19 cellular contexts compared by ENCODE assay signal in the genomic region with DNA sequence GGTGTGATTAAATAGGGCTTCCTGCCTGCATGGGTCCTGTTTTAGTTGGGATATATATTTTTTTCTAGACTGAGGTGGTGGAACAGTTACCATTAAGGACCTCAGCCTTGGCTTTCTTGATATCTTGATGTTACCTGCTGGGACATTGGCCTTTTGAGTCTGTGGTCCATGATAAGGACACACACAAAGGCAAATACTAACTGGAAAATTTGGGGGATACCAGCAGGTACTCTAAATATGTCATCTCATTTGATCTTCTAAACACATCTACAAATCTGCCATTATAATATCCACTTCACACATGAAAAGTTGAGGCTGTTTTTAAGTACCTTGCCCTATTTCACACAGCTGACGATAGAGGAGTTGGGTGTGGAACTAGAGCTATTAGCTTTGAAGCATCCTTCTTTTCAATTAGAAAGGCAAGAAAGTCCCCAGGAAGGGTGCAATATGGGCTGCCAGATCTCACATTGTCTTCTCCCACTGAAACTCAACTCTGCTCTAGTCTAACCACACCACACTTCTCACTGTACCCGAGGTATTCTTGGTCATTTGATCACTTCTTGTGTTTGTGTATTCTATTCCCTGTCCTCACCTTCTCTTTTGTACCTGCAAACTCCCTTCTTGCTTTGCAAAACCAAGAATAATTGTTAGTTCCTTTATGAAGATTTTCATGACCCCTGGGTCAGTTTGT.
"Had no signal": no experiment of that assay in that cellular context is flagged by ENCODE, and none has a peak within 500 bp of the region (broad histone marks: within the 10 kb centered on the region; RNA-seq: fewer than 3 reads in every experiment).

No MANE protein-coding gene starts in this region.

- H3K27ac ChIP-seq: SJSA1, SK-N-MC had no signal

- H3K27me3 ChIP-seq: SJSA1 had no signal

- H3K36me3 ChIP-seq: SJSA1 had no signal

- DNase-seq: IMR-90, Kasumi-1, KG1, NCI-H1048, NCI-H1105, NCI-H1417 treated with DMSO at 0.1 percent for 48 hours, NCI-H1694 treated with DMSO at 0.1 percent for 48 hours, NCI-H2029 treated with DMSO at 0.1 percent for 48 hours, NCI-H2171 treated with DMSO at 0.1 percent for 48 hours, NCI-H345, NCI-H446 treated with DMSO at 0.1 percent for 48 hours, NCI-H524, NCI-H526 treated with DMSO at 0.1 percent for 48 hours, NCI-H748 treated with DMSO at 0.1 percent for 48 hours, Right ventricle myocardium superior, RPMI8226, SIG-M5 had no signal

- H3K4me3 ChIP-seq: SJSA1, SK-N-MC had no signal

- H3K9me3 ChIP-seq: SJSA1 had no signal
